ENCODE assay signal across 26 cellular contexts in genomic region chr21:32155226-32155625, GRCh38.
"Had no signal": no experiment of that assay in that cellular context is flagged by ENCODE, and none has a peak within 500 bp of the region (broad histone marks: within the 10 kb centered on the region; RNA-seq: fewer than 3 reads in every experiment).

No MANE protein-coding gene starts in this region.

- H3K9me3 ChIP-seq: adrenal gland, ascending aorta, breast epithelium, colonic mucosa had no signal

- H3K27ac ChIP-seq: adrenal gland, ascending aorta, breast epithelium, cardiac muscle cell, colonic mucosa, epithelial cell of prostate had no signal

- H3K27me3 ChIP-seq: adrenal gland, ascending aorta, breast epithelium, cardiac muscle cell, colonic mucosa had no signal

- H3K4me1 ChIP-seq: adrenal gland, ascending aorta, breast epithelium, colonic mucosa had no signal

- DNase-seq: activated CD4-positive, alpha-beta memory T cell treated with anti-CD3 and anti-CD28 coated beads for 36 hours; activated CD4-positive, alpha-beta T cell treated with anti-CD3 and anti-CD28 coated beads for 36 hours; activated CD4-positive, alpha-beta T cell treated with anti-CD3 and anti-CD28 coated beads, Interleukin-2, amount 10 ng/mL, durations not matched to agents 24 days and 14 days; activated CD4-positive, CD25-positive, alpha-beta regulatory T cell; activated CD4-positive, CD25-positive, alpha-beta regulatory T cell treated with anti-CD3 and anti-CD28 coated beads, Interleukin-2, amount 50 U/mL, for 72 hours; activated CD8-positive, alpha-beta memory T cell treated with anti-CD3 and anti-CD28 coated beads, Interleukin-2, amount 10 ng/mL, durations not matched to agents 7 days and 5 days; activated CD8-positive, alpha-beta memory T cell treated with anti-CD3 and anti-CD28 coated beads, Interleukin-2, amount 50 U/mL, for 4 hours; activated CD8-positive, alpha-beta T cell treated with anti-CD3 and anti-CD28 coated beads, Interleukin-2, amount 10 ng/mL, durations not matched to agents 7 days and 5 days; activated effector memory CD4-positive, alpha-beta T cell treated with anti-CD3 and anti-CD28 coated beads, Interleukin-2, amount 50 U/mL, for 16 hours; activated naive CD4-positive, alpha-beta T cell treated with anti-CD3 and anti-CD28 coated beads for 36 hours; activated naive CD8-positive, alpha-beta T cell treated with anti-CD3 and anti-CD28 coated beads for 36 hours; activated naive CD8-positive, alpha-beta T cell treated with anti-CD3 and anti-CD28 coated beads, Interleukin-2, amount 50 U/mL, for 24 hours; activated T-cell treated with anti-CD3 and anti-CD28 coated beads, Interleukin-2, amount 50 U/mL, for 1 hour; activated T-cell treated with anti-CD3 and anti-CD28 coated beads, Interleukin-2, amount 50 U/mL, for 48 hours; adrenal gland; central memory CD4-positive, alpha-beta T cell; cerebellar nuclear complex; colonic mucosa; effector CD8-positive, alpha-beta T cell; foreskin fibroblast; head of caudate nucleus; T-helper 2 cell had no signal

- H3K4me3 ChIP-seq: adrenal gland, ascending aorta, breast epithelium, cardiac muscle cell, colonic mucosa had no signal

- ATAC-seq: activated CD4-positive, alpha-beta T cell treated with anti-CD3 and anti-CD28 coated beads for 36 hours; activated CD8-positive, alpha-beta memory T cell treated with anti-CD3 and anti-CD28 coated beads, Interleukin-2, amount 10 ng/mL, durations not matched to agents 7 days and 5 days; activated CD8-positive, alpha-beta T cell treated with anti-CD3 and anti-CD28 coated beads, Interleukin-2, amount 10 ng/mL, durations not matched to agents 7 days and 5 days; activated naive CD8-positive, alpha-beta T cell treated with anti-CD3 and anti-CD28 coated beads, Interleukin-2, amount 50 U/mL, for 24 hours had no signal

- H3K36me3 ChIP-seq: adrenal gland, ascending aorta, breast epithelium, cardiac muscle cell, colonic mucosa had no signal
